23 cellular contexts compared by ENCODE assay signal in genomic region chr21:42753804-42754203, GRCh38.
A peak's percentile ranks its signal among the peaks of the same experiment; 100 is the strongest.
DNase-seq lines count a peak whose midpoint lies in the region; ATAC-seq, FAIRE-seq and TF ChIP-seq lines count a peak whose summit lies in the region.
"Had no signal": no experiment of that assay in that cellular context is flagged by ENCODE, and none has a peak within 500 bp of the region (broad histone marks: within the 10 kb centered on the region; RNA-seq: fewer than 3 reads in every experiment).

No MANE protein-coding gene starts in this region.

- no peaks in the 10 kb centered on the region for H4K20me1 ChIP-seq in BLaER1

- H3K36me3 ChIP-seq in BLaER1 = no peaks in the 10 kb centered on the region
- no peaks in the 10 kb centered on the region for H3K36me3 ChIP-seq in RWPE2 (ENCODE audit: low read depth)
- peaks cover 2 to 7% of the 10 kb centered on the region in 2 donors for H3K36me3 ChIP-seq in kidney (ENCODE audit: control insufficient read depth in 1 of 2, insufficient read depth in 2 of 2, low read length in 2 of 2)
- H3K36me3 ChIP-seq in upper lobe of right lung = no peaks in the 10 kb centered on the region
- H3K36me3 ChIP-seq: BE2C had no signal

- H3K9ac ChIP-seq in BLaER1 = no peak overlapping the region
- no peak overlapping the region for H3K9ac ChIP-seq in kidney (ENCODE audit: low read length in 2 of 2)

- H3K9me3 ChIP-seq in BLaER1 (no peaks in the 10 kb centered on the region), RWPE2 (ENCODE audit: severe bottlenecking) (no peaks in the 10 kb centered on the region), kidney (ENCODE audit: control insufficient read depth in 1 of 2, low read length in 2 of 2) (no peaks in the 10 kb centered on the region), upper lobe of right lung (no peaks in the 10 kb centered on the region)
- H3K9me3 ChIP-seq: A549, BE2C had no signal

- DNase-seq in RWPE2 (ENCODE audit: low spot score) (peak; percentile 28), kidney (peak; percentile 34), upper lobe of right lung (peak; percentile 40), D721Med (ENCODE audit: insufficient read length, low spot score) (no peak), NCI-H345 treated with DMSO at 0.1 percent for 48 hours (lab: John Stamatoyannopoulos, UW; ENCODE audit: unreplicated experiment) (no peak)
- DNase-seq: 8988T; ACHN; AML-193; BE2C; CD4-positive, alpha-beta T cell; CD8-positive, alpha-beta memory T cell; DMS53; DMS79 treated with DMSO at 0.1 percent for 48 hours; GF-D8; H9; HFFc6 had no signal

- intact Hi-C loops in kidney (cut with DNase I) = no loop called here
- intact Hi-C loops in upper lobe of right lung (cut with DNase I) = no loop called here

- ATAC-seq in RWPE2 (ENCODE audit: low read depth) (no peak), upper lobe of right lung (no peak), HG03045 (IDR thresholded peaks at IDR 0.05; ENCODE audit: unreplicated experiment) (no peak)
- ATAC-seq: A549, GM23338 had no signal

- FAIRE-seq in kidney (lab: Jason Lieb, UNC) (no peak), D721Med (lab: Jason Lieb, UNC) (no peak)
- FAIRE-seq: A549, GM12891, GM18507 had no signal

- H3K4me3 ChIP-seq in BLaER1 = no peak overlapping the region
- no peak overlapping the region for H3K4me3 ChIP-seq in RWPE2 (ENCODE audit: severe bottlenecking)
- H3K4me3 ChIP-seq in kidney (ENCODE audit: low read length in 2 of 2) = no peak overlapping the region
- H3K4me3 ChIP-seq in upper lobe of right lung = no peak overlapping the region
- H3K4me3 ChIP-seq: A549, GM23338 had no signal

- no peak for TF ChIP-seq CTCF in RWPE2 (IDR thresholded peaks at IDR 0.05; ENCODE audit: poor library complexity, severe bottlenecking)
- no peak for TF ChIP-seq CTCF in kidney (IDR thresholded peaks at IDR 0.05; ENCODE audit: borderline replicate concordance, extremely low read depth, insufficient read depth)
- no peak for TF ChIP-seq CTCF in upper lobe of right lung (IDR thresholded peaks at IDR 0.05)
- TF ChIP-seq CTCF in D721Med (IDR thresholded peaks at IDR 0.05; ENCODE audit: insufficient read depth, missing control alignments) = no peak

- peak overlapping the region; percentile 13; the same call in 1 of the 2 replicates for H3K4me2 ChIP-seq in BLaER1
- H3K4me2 ChIP-seq: A549, GM23338 had no signal

- H3K27me3 ChIP-seq in BLaER1 (peaks cover 3% of the 10 kb centered on the region; the same call in 1 of the 2 replicates), RWPE2 (ENCODE audit: insufficient read depth, poor library complexity, severe bottlenecking) (no peaks in the 10 kb centered on the region), upper lobe of right lung (no peaks in the 10 kb centered on the region)
- H3K27me3 ChIP-seq: BE2C had no signal

- peaks cover 62% of the 10 kb centered on the region for H3K4me1 ChIP-seq in BLaER1
- no peaks in the 10 kb centered on the region for H3K4me1 ChIP-seq in RWPE2 (ENCODE audit: insufficient read depth, poor library complexity, severe bottlenecking)
- no peaks in the 10 kb centered on the region for H3K4me1 ChIP-seq in kidney (ENCODE audit: control insufficient read depth in 1 of 2, insufficient read depth in 1 of 2, low read depth in 1 of 2, low read length in 2 of 2)
- no peaks in the 10 kb centered on the region for H3K4me1 ChIP-seq in upper lobe of right lung
- H3K4me1 ChIP-seq: A549 had no signal

- H3K27ac ChIP-seq in BLaER1 (no peak overlapping the region), RWPE2 (ENCODE audit: poor library complexity, severe bottlenecking) (no peak overlapping the region), kidney (ENCODE audit: low read depth in 2 of 2, low read length in 2 of 2) (no peak overlapping the region), upper lobe of right lung (no peak overlapping the region)
- H3K27ac ChIP-seq: A549, C4-2B had no signal

Comparison
In these comparisons a context has a peak if more than half of its experiments do, and no peak if none do; other contexts are left out.
1. DNase-seq: peak in RWPE2 (single experiment), kidney (single experiment) and upper lobe of right lung (single experiment); none in D721Med (single experiment) and NCI-H345 treated with DMSO at 0.1 percent for 48 hours (single experiment).